Comparison of ENCODE assay signal across 8 cellular contexts in genomic region chr15:51281368-51281967, GRCh38. TPM values are rescaled to one million over a fixed set of nuclear protein-coding genes. Genes with fewer than 3 reads are reported as not detected.
DNase-seq lines count a peak whose midpoint lies in the region; ATAC-seq, FAIRE-seq and TF ChIP-seq lines count a peak whose summit lies in the region.

No MANE protein-coding gene starts in this region.

- in situ Hi-C loops in K562 (cut with MboI) = no loop called here

- no peaks in the 10 kb centered on the region for H3K4me1 ChIP-seq in K562 (replicated peaks in 1 of 2; ENCODE audit: control insufficient read depth in 2 of 2, insufficient read depth in 2 of 2, low read length in 2 of 2)

- peak; percentile 80 for TF ChIP-seq CTCF in D721Med (IDR thresholded peaks at IDR 0.05; ENCODE audit: insufficient read depth, missing control alignments)
- TF ChIP-seq CTCF in K562 (IDR thresholded peaks at IDR 0.05 in 2 of 3, conservative IDR thresholded peaks at IDR 0.05 in 1 of 3; ENCODE audit: insufficient read depth in 2 of 3, low read depth in 1 of 3, low read length in 3 of 3) = peak; percentile 69 to 76 (median 73)

- no peak overlapping the region for H3K4me3 Mint-ChIP-seq in stimulated activated naive B cell treated with anti-CD40 and anti-IgM and Interleukin-4, amounts not matched to agents 10 μg/mL and 1 μg/mL and 100 μg/mL, for 72 hours

- no peak for TF ChIP-seq EP300 in K562 (IDR thresholded peaks at IDR 0.05; ENCODE audit: low read length)

- intact Hi-C loops in K562 (cut with micrococcal nuclease) = loop anchor here (1.0 to 10.0 kb wide), 3 partner anchors 100 to 121 kb away; no protein-coding TSS in a partner anchor

- H3K4me3 ChIP-seq in K562 = no peak overlapping the region

- H3K27ac ChIP-seq in K562 (ENCODE audit: extremely low read depth, low read depth, low read length) = no peak overlapping the region

- no peak overlapping the region for H3K27ac Mint-ChIP-seq in stimulated activated naive B cell treated with anti-CD40 and anti-IgM and Interleukin-4, amounts not matched to agents 10 μg/mL and 1 μg/mL and 100 μg/mL, for 72 hours

- ATAC-seq in GM21723 (IDR thresholded peaks at IDR 0.05; ENCODE audit: unreplicated experiment) (peak; percentile 76), K562 (peak; percentile 98)
- peak; percentile 79 to 84 for ATAC-seq in stimulated activated naive B cell treated with anti-CD40 and anti-IgM and Interleukin-4, amounts not matched to agents 10 μg/mL and 1 μg/mL and 100 μg/mL, for 72 hours (replicated peaks)

- H4K20me1 ChIP-seq in K562 (replicated peaks; ENCODE audit: control insufficient read depth, insufficient read depth, low read length) = 0 out of 2 replicates have a peak, but pooled peaks cover 4% of the 10 kb centered on the region

- peaks cover 13 to 31% of the 10 kb centered on the region in 2 experiments for H3K27me3 ChIP-seq in K562 (ENCODE audit: control insufficient read depth in 2 of 2, insufficient read depth in 2 of 2, low read length in 2 of 2)

- H2AFZ ChIP-seq in K562 (ENCODE audit: low read depth, low read length) = no peak overlapping the region

- H3K9me1 ChIP-seq in K562 (ENCODE audit: control insufficient read depth, insufficient read depth, low read length) = no peaks in the 10 kb centered on the region

- H3K36me3 ChIP-seq in K562 (ENCODE audit: control insufficient read depth, insufficient read depth, low read length) = no peaks in the 10 kb centered on the region

- no TSS peak for BruUV-seq in K562 (replicated peaks; lab: Mats Ljungman, UMichigan)

- H3K9ac ChIP-seq in K562 (ENCODE audit: insufficient read depth in 1 of 2, low read depth in 2 of 2, low read length in 2 of 2) = no peak overlapping the region

- POLR2A ChIA-PET in K562 (lab: Yijun Ruan, JAX) = interaction anchor here (1.0 kb wide), 1 partner anchor 54 kb away, joined by 3 read pairs; no protein-coding TSS in a partner anchor

- TF ChIP-seq POLR2A in K562 (conservative IDR thresholded peaks at IDR 0.05) = no peak

- H3K27me3 Mint-ChIP-seq in stimulated activated naive B cell treated with anti-CD40 and anti-IgM and Interleukin-4, amounts not matched to agents 10 μg/mL and 1 μg/mL and 100 μg/mL, for 72 hours = peaks cover 10 to 17% of the 10 kb centered on the region in 2 donors

- no peak overlapping the region for H3K4me2 ChIP-seq in K562 (ENCODE audit: insufficient read depth, low read length)

- FAIRE-seq in D721Med (lab: Jason Lieb, UNC) (no peak), K562 (lab: Jason Lieb, UNC) (peak; percentile 81)

- DNase-seq in D721Med (ENCODE audit: insufficient read length, low spot score) (peak; percentile 42), NCI-H446 treated with DMSO at 0.1 percent for 48 hours (lab: John Stamatoyannopoulos, UW) (peak; percentile 3), K562 (ENCODE audit: extremely low read depth in 1 of 4, low spot score in 3 of 4) (peak; percentile 29 to 67 (median 48)), iPS-NIHi7 (ENCODE audit: extremely low spot score) (peak; percentile 84), NCI-H187 treated with DMSO at 0.1 percent for 48 hours (lab: John Stamatoyannopoulos, UW) (no peak)
- DNase-seq in stimulated activated naive B cell treated with anti-CD40 and anti-IgM and Interleukin-4, amounts not matched to agents 10 μg/mL and 1 μg/mL and 100 μg/mL, for 72 hours = peak; percentile 29
- DNase-seq in stimulated activated naive CD4-positive, alpha-beta T cell (lab: John Stamatoyannopoulos, UW) = no peak

- CTCF ChIA-PET in K562 (lab: Yijun Ruan, JAX; ENCODE audit: low intra/inter-chr PET ratio) = interaction anchor here (1.3 to 3.0 kb wide), 3 partner anchors 100 to 122 kb away, joined by 5 to 23 read pairs (median 6); no protein-coding TSS in a partner anchor

- H3K9me3 Mint-ChIP-seq in stimulated activated naive B cell treated with anti-CD40 and anti-IgM and Interleukin-4, amounts not matched to agents 10 μg/mL and 1 μg/mL and 100 μg/mL, for 72 hours = no peaks in the 10 kb centered on the region

- TF ChIP-seq RAD21 in K562 (CRISPR knock-in tag; conservative IDR thresholded peaks at IDR 0.05 in 1 of 2, IDR thresholded peaks at IDR 0.05 in 1 of 2) = peak; percentile 70 to 78

- no peaks in the 10 kb centered on the region for H3K36me3 Mint-ChIP-seq in stimulated activated naive B cell treated with anti-CD40 and anti-IgM and Interleukin-4, amounts not matched to agents 10 μg/mL and 1 μg/mL and 100 μg/mL, for 72 hours

- H3K9me3 ChIP-seq in K562 (replicated peaks; ENCODE audit: control insufficient read depth, insufficient read depth, low read depth, low read length) = no peaks in the 10 kb centered on the region

- 7% methylated on average over 4 of the region's 4 CpGs for WGBS in K562 (ENCODE audit: insufficient coverage, low coverage, missing lambda C conversion rate)

- H3K79me2 ChIP-seq in K562 (ENCODE audit: control insufficient read depth, insufficient read depth, low read length) = no peaks in the 10 kb centered on the region

- peaks cover 11 to 20% of the 10 kb centered on the region in 2 donors for H3K4me1 Mint-ChIP-seq in stimulated activated naive B cell treated with anti-CD40 and anti-IgM and Interleukin-4, amounts not matched to agents 10 μg/mL and 1 μg/mL and 100 μg/mL, for 72 hours

TF ChIP-seq in K562, 482 proteins besides CTCF, POLR2A, EP300 and RAD21 (continues in another document):
- TF ChIP-seq HMGXB4 (CRISPR knock-in tag; IDR thresholded peaks at IDR 0.05) (no peak), DEAF1 (CRISPR knock-in tag; IDR thresholded peaks at IDR 0.05) (peak; percentile 51; the same call in 1 of the 2 replicates), TRIM28 (IDR thresholded peaks at IDR 0.05) (no peak), CSDE1 (IDR thresholded peaks at IDR 0.05) (no peak)

RNA-seq across cellular contexts. Expression of gene CYP19A1, which starts 56.9 kb away (rescaled TPM):
- total RNA-seq in K562 (2011; cell fraction: chromatin; rRNA removed; ENCODE audit: low replicate concordance) = not detected in 2 replicates
- not detected in 2 replicates for total RNA-seq in K562 (2011; cell fraction: nucleolus; rRNA removed)
- not detected in 2 replicates for total RNA-seq in K562 (2011; cell fraction: nucleoplasm; rRNA removed)
- total RNA-seq in K562 (2014; rRNA removed) (0.16 TPM in 1 of 2 replicates, not detected in the other), K562 (2014; rRNA removed; fragmentation: Illumina TruSeq; extraction: Trizol) (0.35 TPM in 1 of 2 replicates, not detected in the other), K562 (2015; rRNA removed; fragmentation: Illumina TruSeq; extraction: Trizol) (0.18 TPM in 1 of 2 replicates, not detected in the other), K562 (2021) (0.44 and 1.6 TPM in 2 replicates)
- polyA plus RNA-seq in K562 (2011; rRNA removed) (0.03 and 0.50 TPM in 2 replicates), K562 (2014; fragmentation: Illumina TruSeq; extraction: Trizol) (0.16 and 0.43 TPM in 2 replicates), K562 (2014; fragmentation: Nextera tagmentation; extraction: Ambion mirVana) (under 1 TPM; 0.55 to 0.63 TPM), K562 (2014; rRNA removed) (not detected in 2 replicates)
- not detected in 2 replicates for polyA plus RNA-seq in K562 (2011; cell fraction: cytosol; rRNA removed)
- 0.27 TPM in 1 of 2 replicates, not detected in the other for polyA plus RNA-seq in K562 (2011; cell fraction: nucleus; rRNA removed)
- 0.21 and 1.1 TPM in 2 replicates for polyA plus RNA-seq in K562 (2012)
- polyA minus RNA-seq in K562 (2011; rRNA and poly(A)+ RNA removed) = not detected in 2 replicates
- not detected in 2 replicates for polyA minus RNA-seq in K562 (2011; cell fraction: cytosol; rRNA and poly(A)+ RNA removed)
- 0.40 TPM in 1 of 2 replicates, not detected in the other for polyA minus RNA-seq in K562 (2011; cell fraction: nucleus; rRNA and poly(A)+ RNA removed)

RNA-seq across cellular contexts. Expression of gene GLDN, which starts 60.0 kb away (rescaled TPM):
- 0.12 and 0.32 TPM in 2 replicates for total RNA-seq in K562 (2011; cell fraction: chromatin; rRNA removed; ENCODE audit: low replicate concordance)
- total RNA-seq in K562 (2011; cell fraction: nucleolus; rRNA removed) = 0.13 and 0.33 TPM in 2 replicates
- 0.22 TPM in 1 of 2 replicates, not detected in the other for total RNA-seq in K562 (2011; cell fraction: nucleoplasm; rRNA removed)
- total RNA-seq in K562 (2014; rRNA removed) (0.05 and 0.33 TPM in 2 replicates), K562 (2014; rRNA removed; fragmentation: Illumina TruSeq; extraction: Trizol) (0.19 and 0.22 TPM in 2 replicates), K562 (2015; rRNA removed; fragmentation: Illumina TruSeq; extraction: Trizol) (0.19 and 0.33 TPM in 2 replicates), K562 (2021) (0.18 and 0.31 TPM in 2 replicates)
- polyA plus RNA-seq in K562 (2011; rRNA removed) (0.21 and 0.23 TPM in 2 replicates), K562 (2014; fragmentation: Illumina TruSeq; extraction: Trizol) (0.21 and 0.22 TPM in 2 replicates), K562 (2014; fragmentation: Nextera tagmentation; extraction: Ambion mirVana) (under 1 TPM; 0.07 to 0.10 TPM), K562 (2014; rRNA removed) (0.05 and 0.77 TPM in 2 replicates)
- 0.09 and 0.10 TPM in 2 replicates for polyA plus RNA-seq in K562 (2011; cell fraction: cytosol; rRNA removed)
- 0.31 and 0.36 TPM in 2 replicates for polyA plus RNA-seq in K562 (2011; cell fraction: nucleus; rRNA removed)
- polyA plus RNA-seq in K562 (2012) = 0.17 and 0.65 TPM in 2 replicates
- polyA minus RNA-seq in K562 (2011; rRNA and poly(A)+ RNA removed) = 0.21 and 0.42 TPM in 2 replicates
- not detected in 2 replicates for polyA minus RNA-seq in K562 (2011; cell fraction: cytosol; rRNA and poly(A)+ RNA removed)
- polyA minus RNA-seq in K562 (2011; cell fraction: nucleus; rRNA and poly(A)+ RNA removed) = 0.22 and 0.40 TPM in 2 replicates

Comparison
In these comparisons a context has a peak if more than half of its experiments do, and no peak if none do; other contexts are left out.
1. DNase-seq: peak in D721Med (single experiment), NCI-H446 treated with DMSO at 0.1 percent for 48 hours (single experiment), K562 (4 of 4), iPS-NIHi7 (single experiment) and stimulated activated naive B cell treated with anti-CD40 and anti-IgM and Interleukin-4, amounts not matched to agents 10 μg/mL and 1 μg/mL and 100 μg/mL, for 72 hours (single experiment); none in NCI-H187 treated with DMSO at 0.1 percent for 48 hours (single experiment) and stimulated activated naive CD4-positive, alpha-beta T cell (0 of 6).
2. Peak in every context shown above with its lines, with median percentiles within 50 percentile points of each other: ATAC-seq.